8 cellular contexts compared by ENCODE assay signal in genomic region chr6:46419576-46420002, GRCh38.
DNase-seq lines count a peak whose midpoint lies in the region; ATAC-seq, FAIRE-seq and TF ChIP-seq lines count a peak whose summit lies in the region.

No MANE protein-coding gene starts in this region.

- H2AFZ ChIP-seq in GM12878 (ENCODE audit: control insufficient read depth, low read depth, low read length) = no peak overlapping the region

- no peak for FAIRE-seq in GM12878 (lab: Jason Lieb, UNC)

- H3K27me3 ChIP-seq in GM12878 (replicated peaks in 1 of 2; ENCODE audit: control insufficient read depth in 2 of 2, insufficient read depth in 2 of 2, low read length in 1 of 2) = no peaks in the 10 kb centered on the region

- CTCF ChIA-PET in GM12878 (lab: Yijun Ruan, JAX) = interaction anchor here (0.7 to 4.0 kb wide), 5 partner anchors 12 to 314 kb away, joined by 3 to 30 read pairs (median 3); no protein-coding TSS in a partner anchor

- H3K4me2 ChIP-seq in GM12878 (ENCODE audit: control insufficient read depth, insufficient read depth) = no peak overlapping the region

- H3K4me3 ChIP-seq in HFF-Myc (replicated peaks; ENCODE audit: low read depth, low read length) = no peak overlapping the region
- H3K4me3 ChIP-seq in GM12878 = no peak overlapping the region

- TF ChIP-seq POLR2A in GM12878 (IDR thresholded peaks at IDR 0.05; ENCODE audit: low read depth, low read length) = no peak

- no TSS peak for BruUV-seq in GM12878 (replicated peaks; lab: Mats Ljungman, UMichigan)

- TF ChIP-seq RAD21 in GM12878 (IDR thresholded peaks at IDR 0.05; ENCODE audit: insufficient read depth, low read depth, low read length) = peak; percentile 88

- H3K4me1 Mint-ChIP-seq in stimulated activated naive CD8-positive, alpha-beta T cell treated with anti-CD3 and anti-CD28 coated beads, Interleukin-15, amount 100 ng/mL, for 72 hours = no peaks in the 10 kb centered on the region

- H3K9ac ChIP-seq in GM12878 (ENCODE audit: control insufficient read depth, insufficient read depth, low read length) = no peak overlapping the region

- in situ Hi-C loops in GM12878 (cut with MboI) = loop anchor here (10.0 kb wide), 1 partner anchor 355 kb away; no protein-coding TSS in a partner anchor

- 0% methylated on average over 2 of the region's 2 CpGs for WGBS in GM12878 (ENCODE audit: insufficient coverage, insufficient replicate concordance, low lambda C conversion rate, missing lambda C conversion rate)

- no peak overlapping the region for H3K4me3 Mint-ChIP-seq in stimulated activated naive CD8-positive, alpha-beta T cell treated with anti-CD3 and anti-CD28 coated beads, Interleukin-15, amount 100 ng/mL, for 72 hours

- RAD21 ChIA-PET in GM12878 (lab: Charles Lee; ENCODE audit: unreplicated experiment) = interaction anchor here (1.0 to 1.5 kb wide), 3 partner anchors 205 to 329 kb away, joined by 3 to 4 read pairs (median 3); no protein-coding TSS in a partner anchor

- SMC1A ChIA-PET in GM12878 (lab: Charles Lee; ENCODE audit: uncharacterized antibody, unreplicated experiment) = interaction anchor here (1.1 to 1.9 kb wide), 4 partner anchors 9 to 566 kb away, joined by 3 to 9 read pairs (median 5); no protein-coding TSS in a partner anchor

- no peak overlapping the region for H3K27ac ChIP-seq in GM12878 (ENCODE audit: control insufficient read depth, insufficient read depth)

- no peaks in the 10 kb centered on the region for H4K20me1 ChIP-seq in GM12878 (ENCODE audit: control insufficient read depth, insufficient read depth)

- H3K9me3 Mint-ChIP-seq in stimulated activated naive CD8-positive, alpha-beta T cell treated with anti-CD3 and anti-CD28 coated beads, Interleukin-15, amount 100 ng/mL, for 72 hours = no peaks in the 10 kb centered on the region

- POLR2A ChIA-PET in GM12878 (lab: Charles Lee) = no interaction called here

- TF ChIP-seq EP300 in GM12878 (IDR thresholded peaks at IDR 0.05; ENCODE audit: borderline replicate concordance in 1 of 2, control insufficient read depth in 1 of 2, low read depth in 2 of 2, low read length in 2 of 2) = no peak

- no peaks in the 10 kb centered on the region for H3K9me3 ChIP-seq in GM12878 (replicated peaks; ENCODE audit: control insufficient read depth, insufficient read depth, low read length)

- intact Hi-C loops in GM12878 (cut with micrococcal nuclease; ENCODE audit: unreplicated experiment) = loop anchor here (1.0 to 10.0 kb wide), 4 partner anchors 207 to 627 kb away; no protein-coding TSS in a partner anchor

- peaks cover 38% of the 10 kb centered on the region for H3K27me3 Mint-ChIP-seq in stimulated activated naive CD8-positive, alpha-beta T cell treated with anti-CD3 and anti-CD28 coated beads, Interleukin-15, amount 100 ng/mL, for 72 hours

- no peaks in the 10 kb centered on the region for H3K79me2 ChIP-seq in GM12878 (ENCODE audit: control insufficient read depth, insufficient read depth, low read length)

- TF ChIP-seq CTCF in HFF-Myc (IDR thresholded peaks at IDR 0.05; ENCODE audit: low read depth, low read length, missing control alignments) = peak; percentile 67
- TF ChIP-seq CTCF in GM12878 (IDR thresholded peaks at IDR 0.05 in 2 of 3, conservative IDR thresholded peaks at IDR 0.05 in 1 of 3; ENCODE audit: control insufficient read depth in 2 of 3, extremely low read depth in 1 of 3, insufficient read depth in 1 of 3, low read depth in 3 of 3, low read length in 3 of 3) = peak; percentile 54 to 65 (median 59); a peak in 5 of 6 replicates

- H3K27ac Mint-ChIP-seq in stimulated activated naive CD8-positive, alpha-beta T cell treated with anti-CD3 and anti-CD28 coated beads, Interleukin-15, amount 100 ng/mL, for 72 hours = no peak overlapping the region

- ATAC-seq in GM12878 (peak; percentile 60), HG03442 (IDR thresholded peaks at IDR 0.05; ENCODE audit: unreplicated experiment) (no peak), HG03571 (IDR thresholded peaks at IDR 0.05; ENCODE audit: unreplicated experiment) (no peak)
- ATAC-seq in stimulated activated naive CD8-positive, alpha-beta T cell treated with anti-CD3 and anti-CD28 coated beads, Interleukin-15, amount 100 ng/mL, for 72 hours = no peak

- no peaks in the 10 kb centered on the region for H3K36me3 ChIP-seq in GM12878 (ENCODE audit: control insufficient read depth in 2 of 2, insufficient read depth in 2 of 2, low read length in 1 of 2)

- H3K4me1 ChIP-seq in GM12878 (ENCODE audit: control insufficient read depth, insufficient read depth, low read length) = no peaks in the 10 kb centered on the region

- DNase-seq in DMS153 treated with DMSO at 0.1 percent for 48 hours (lab: John Stamatoyannopoulos, UW; ENCODE audit: unreplicated experiment) (peak; percentile 42), HFF-Myc (ENCODE audit: extremely low read depth, low read depth) (no peak), NCI-H774 (lab: John Stamatoyannopoulos, UW) (peak; percentile 63), GM12878 (ENCODE audit: low read depth, low spot score) (peak; percentile 8), iPS-NIHi11 (ENCODE audit: low spot score) (peak; percentile 67)
- peak; percentile 12 to 20 for DNase-seq in stimulated activated naive CD8-positive, alpha-beta T cell treated with anti-CD3 and anti-CD28 coated beads, Interleukin-15, amount 100 ng/mL, for 72 hours

TF ChIP-seq in GM12878, 131 proteins besides CTCF, POLR2A, EP300 and RAD21:
- no peak for TF ChIP-seq NBN (IDR thresholded peaks at IDR 0.05)
- peak; percentile 62; the same call in 1 of the 2 replicates for TF ChIP-seq YY1 (IDR thresholded peaks at IDR 0.05; ENCODE audit: low read depth, low read length)
- TF ChIP-seq SMC3 (IDR thresholded peaks at IDR 0.05; ENCODE audit: borderline replicate concordance, low read length) = peak; percentile 80
- no peak for TF ChIP-seq HDGF (IDR thresholded peaks at IDR 0.05)
